Comparison of ENCODE assay signal across 8 cellular contexts in genomic region chr7:51315393-51316261, GRCh38. TPM values are rescaled to one million over a fixed set of nuclear protein-coding genes. Genes with fewer than 3 reads are reported as not detected.
A peak's percentile ranks its signal among the peaks of the same experiment; 100 is the strongest.
DNase-seq lines count a peak whose midpoint lies in the region; ATAC-seq and TF ChIP-seq lines count a peak whose summit lies in the region.

No MANE protein-coding gene starts in this region.

- no peak for ATAC-seq in HG03565 (IDR thresholded peaks at IDR 0.05; ENCODE audit: unreplicated experiment)

- H3K27ac ChIP-seq in BLaER1, result no peak overlapping the region
- peak overlapping the region in 1 of 2 donors; percentile 38 for H3K27ac ChIP-seq in coronary artery
- no peak overlapping the region for H3K27ac ChIP-seq in thymus (ENCODE audit: low read depth)

- no peak overlapping the region for H3K4me3 Mint-ChIP-seq in activated CD4-positive, alpha-beta memory T cell treated with anti-CD3 and anti-CD28 coated beads, Interleukin-2, amount 10 ng/mL, durations not matched to agents 7 days and 5 days

- H3K36me3 ChIP-seq in BLaER1 (no peaks in the 10 kb centered on the region), thymus (ENCODE audit: control insufficient read depth, insufficient read depth) (no peaks in the 10 kb centered on the region)

- H3K4me3 ChIP-seq in BLaER1 (peak overlapping the region; percentile 65), coronary artery (peak overlapping the region; percentile 80), thymus (ENCODE audit: low read length) (peak overlapping the region; percentile 52)

- no peaks in the 10 kb centered on the region for H3K9me3 ChIP-seq in BLaER1
- no peaks in the 10 kb centered on the region for H3K9me3 ChIP-seq in thymus (ENCODE audit: control insufficient read depth)

- 8% methylated on average over 58 of the region's 58 CpGs for WGBS in thymus

- H3K4me1 ChIP-seq in BLaER1 (peaks cover 12% of the 10 kb centered on the region), thymus (ENCODE audit: control insufficient read depth, insufficient read depth, low read length) (peaks cover 3% of the 10 kb centered on the region)

- H3K36me3 Mint-ChIP-seq in activated CD4-positive, alpha-beta memory T cell treated with anti-CD3 and anti-CD28 coated beads, Interleukin-2, amount 10 ng/mL, durations not matched to agents 7 days and 5 days (ENCODE audit: low read depth), result no peaks in the 10 kb centered on the region

- H3K4me1 Mint-ChIP-seq in activated CD4-positive, alpha-beta memory T cell treated with anti-CD3 and anti-CD28 coated beads, Interleukin-2, amount 10 ng/mL, durations not matched to agents 7 days and 5 days, result peaks cover 4% of the 10 kb centered on the region

- peak; percentile 91 for DNase-seq in LoVo (ENCODE audit: low spot score)
- DNase-seq in coronary artery (ENCODE audit: low spot score), result no peak
- DNase-seq in medulla oblongata (ENCODE audit: extremely low spot score), result peak; percentile 79
- DNase-seq in central memory CD4-positive, alpha-beta T cell, result no peak
- DNase-seq in activated CD4-positive, alpha-beta memory T cell treated with anti-CD3 and anti-CD28 coated beads, Interleukin-2, amount 10 ng/mL, durations not matched to agents 7 days and 5 days, result no peak

- CTCF ChIA-PET in activated CD4-positive, alpha-beta memory T cell treated with anti-CD3 and anti-CD28 coated beads, Interleukin-2, amount 10 ng/mL, durations not matched to agents 7 days and 5 days (lab: Charles Lee), result no interaction called here

- no peak overlapping the region for H3K27ac Mint-ChIP-seq in activated CD4-positive, alpha-beta memory T cell treated with anti-CD3 and anti-CD28 coated beads, Interleukin-2, amount 10 ng/mL, durations not matched to agents 7 days and 5 days

- H3K27me3 ChIP-seq in BLaER1 (peaks cover 67% of the 10 kb centered on the region), thymus (ENCODE audit: control insufficient read depth, insufficient read depth) (peaks cover 43% of the 10 kb centered on the region)

- TF ChIP-seq CTCF in coronary artery (IDR thresholded peaks at IDR 0.05), result no peak

- H3K4me2 ChIP-seq in BLaER1, result peak overlapping the region; percentile 86

- H4K20me1 ChIP-seq in BLaER1, result peaks cover 30% of the 10 kb centered on the region

- H3K27me3 Mint-ChIP-seq in activated CD4-positive, alpha-beta memory T cell treated with anti-CD3 and anti-CD28 coated beads, Interleukin-2, amount 10 ng/mL, durations not matched to agents 7 days and 5 days, result peaks cover 52% of the 10 kb centered on the region

- POLR2A ChIA-PET in activated CD4-positive, alpha-beta memory T cell treated with anti-CD3 and anti-CD28 coated beads, Interleukin-2, amount 10 ng/mL, durations not matched to agents 7 days and 5 days (lab: Charles Lee), result no interaction called here

- no peak overlapping the region for H3K9ac ChIP-seq in BLaER1

- H3K9me3 Mint-ChIP-seq in activated CD4-positive, alpha-beta memory T cell treated with anti-CD3 and anti-CD28 coated beads, Interleukin-2, amount 10 ng/mL, durations not matched to agents 7 days and 5 days, result no peaks in the 10 kb centered on the region

RNA-seq across cellular contexts. Expression of gene COBL, which starts 1.0 kb away (rescaled TPM):
- 2.0 TPM for polyA plus RNA-seq in thymus
- total RNA-seq in activated CD4-positive, alpha-beta memory T cell treated with anti-CD3 and anti-CD28 coated beads, Interleukin-2, amount 10 ng/mL, durations not matched to agents 7 days and 5 days, result not detected

Comparison
In these comparisons a context has a peak if more than half of its experiments do, and no peak if none do; other contexts are left out.
1. DNase-seq: peak in LoVo (single experiment) and medulla oblongata (single experiment); none in coronary artery (single experiment), central memory CD4-positive, alpha-beta T cell (single experiment) and activated CD4-positive, alpha-beta memory T cell treated with anti-CD3 and anti-CD28 coated beads, Interleukin-2, amount 10 ng/mL, durations not matched to agents 7 days and 5 days (single experiment).
2. Peak in every context shown above with its lines, with median percentiles within 50 percentile points of each other: H3K4me3 ChIP-seq.